ENCODE assay signal across 1 cellular context in the genomic region with DNA sequence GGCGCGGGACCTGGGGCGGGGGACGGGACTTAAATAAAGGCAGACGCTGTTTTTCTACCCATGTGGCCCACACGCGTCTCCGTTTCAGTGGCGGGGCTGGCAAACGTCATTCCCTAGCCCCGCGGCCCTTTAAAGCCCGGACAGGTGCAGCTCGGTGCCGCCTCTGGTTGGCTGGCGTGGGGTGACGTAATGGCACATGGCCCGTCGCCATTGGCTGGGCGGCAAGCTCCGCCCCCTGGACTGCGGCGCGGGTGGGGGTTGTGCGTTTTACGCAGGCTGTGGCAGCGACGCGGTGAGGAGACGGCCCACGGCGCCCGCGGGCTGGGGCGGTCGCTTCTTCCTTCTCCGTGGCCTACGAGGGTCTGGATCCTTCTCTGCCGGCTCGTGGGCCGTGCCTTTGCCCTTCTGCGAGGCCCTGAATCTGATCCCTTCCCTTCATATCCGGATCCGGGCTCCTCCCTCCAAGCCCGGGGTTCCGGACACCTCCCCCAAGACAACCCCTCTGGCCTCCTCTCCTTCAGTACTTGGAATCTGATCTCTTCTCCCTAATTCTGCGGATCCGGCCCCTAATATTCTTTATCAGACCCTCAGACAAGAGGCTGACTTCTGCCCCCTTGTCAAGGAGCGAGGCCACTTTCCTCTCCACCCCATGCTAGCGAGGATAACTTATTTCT.
A peak's percentile ranks its signal among the peaks of the same experiment; 100 is the strongest.
TF ChIP-seq lines count a peak whose summit lies in the region.

A gene with protein sequence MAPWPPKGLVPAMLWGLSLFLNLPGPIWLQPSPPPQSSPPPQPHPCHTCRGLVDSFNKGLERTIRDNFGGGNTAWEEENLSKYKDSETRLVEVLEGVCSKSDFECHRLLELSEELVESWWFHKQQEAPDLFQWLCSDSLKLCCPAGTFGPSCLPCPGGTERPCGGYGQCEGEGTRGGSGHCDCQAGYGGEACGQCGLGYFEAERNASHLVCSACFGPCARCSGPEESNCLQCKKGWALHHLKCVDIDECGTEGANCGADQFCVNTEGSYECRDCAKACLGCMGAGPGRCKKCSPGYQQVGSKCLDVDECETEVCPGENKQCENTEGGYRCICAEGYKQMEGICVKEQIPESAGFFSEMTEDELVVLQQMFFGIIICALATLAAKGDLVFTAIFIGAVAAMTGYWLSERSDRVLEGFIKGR (plus strand): TSS at position 274 of the 674 bp plus-strand sequence. CDS start 605 bp downstream, outside the sequence.

TF ChIP-seq in K562, 482 proteins besides CTCF, POLR2A, EP300 and RAD21 (continued from another document and continues in another):
- TF ChIP-seq, protein P1, sequence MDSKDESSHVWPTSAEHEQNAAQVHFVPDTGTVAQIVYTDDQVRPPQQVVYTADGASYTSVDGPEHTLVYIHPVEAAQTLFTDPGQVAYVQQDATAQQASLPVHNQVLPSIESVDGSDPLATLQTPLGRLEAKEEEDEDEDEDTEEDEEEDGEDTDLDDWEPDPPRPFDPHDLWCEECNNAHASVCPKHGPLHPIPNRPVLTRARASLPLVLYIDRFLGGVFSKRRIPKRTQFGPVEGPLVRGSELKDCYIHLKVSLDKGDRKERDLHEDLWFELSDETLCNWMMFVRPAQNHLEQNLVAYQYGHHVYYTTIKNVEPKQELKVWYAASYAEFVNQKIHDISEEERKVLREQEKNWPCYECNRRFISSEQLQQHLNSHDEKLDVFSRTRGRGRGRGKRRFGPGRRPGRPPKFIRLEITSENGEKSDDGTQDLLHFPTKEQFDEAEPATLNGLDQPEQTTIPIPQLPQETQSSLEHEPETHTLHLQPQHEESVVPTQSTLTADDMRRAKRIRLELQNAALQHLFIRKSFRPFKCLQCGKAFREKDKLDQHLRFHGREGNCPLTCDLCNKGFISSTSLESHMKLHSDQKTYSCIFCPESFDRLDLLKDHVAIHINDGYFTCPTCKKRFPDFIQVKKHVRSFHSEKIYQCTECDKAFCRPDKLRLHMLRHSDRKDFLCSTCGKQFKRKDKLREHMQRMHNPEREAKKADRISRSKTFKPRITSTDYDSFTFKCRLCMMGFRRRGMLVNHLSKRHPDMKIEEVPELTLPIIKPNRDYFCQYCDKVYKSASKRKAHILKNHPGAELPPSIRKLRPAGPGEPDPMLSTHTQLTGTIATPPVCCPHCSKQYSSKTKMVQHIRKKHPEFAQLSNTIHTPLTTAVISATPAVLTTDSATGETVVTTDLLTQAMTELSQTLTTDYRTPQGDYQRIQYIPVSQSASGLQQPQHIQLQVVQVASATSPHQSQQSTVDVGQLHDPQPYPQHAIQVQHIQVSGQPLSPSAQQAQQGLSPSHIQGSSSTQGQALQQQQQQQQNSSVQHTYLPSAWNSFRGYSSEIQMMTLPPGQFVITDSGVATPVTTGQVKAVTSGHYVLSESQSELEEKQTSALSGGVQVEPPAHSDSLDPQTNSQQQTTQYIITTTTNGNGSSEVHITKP (IDR thresholded peaks at IDR 0.05; ENCODE audit: partially characterized antibody) = peak; percentile 60
- TF ChIP-seq, protein P2, sequence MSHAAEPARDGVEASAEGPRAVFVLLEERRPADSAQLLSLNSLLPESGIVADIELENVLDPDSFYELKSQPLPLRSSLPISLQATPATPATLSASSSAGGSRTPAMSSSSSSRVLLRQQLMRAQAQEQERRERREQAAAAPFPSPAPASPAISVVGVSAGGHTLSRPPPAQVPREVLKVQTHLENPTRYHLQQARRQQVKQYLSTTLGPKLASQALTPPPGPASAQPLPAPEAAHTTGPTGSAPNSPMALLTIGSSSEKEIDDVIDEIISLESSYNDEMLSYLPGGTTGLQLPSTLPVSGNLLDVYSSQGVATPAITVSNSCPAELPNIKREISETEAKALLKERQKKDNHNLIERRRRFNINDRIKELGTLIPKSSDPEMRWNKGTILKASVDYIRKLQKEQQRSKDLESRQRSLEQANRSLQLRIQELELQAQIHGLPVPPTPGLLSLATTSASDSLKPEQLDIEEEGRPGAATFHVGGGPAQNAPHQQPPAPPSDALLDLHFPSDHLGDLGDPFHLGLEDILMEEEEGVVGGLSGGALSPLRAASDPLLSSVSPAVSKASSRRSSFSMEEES (CRISPR knock-in tag; IDR thresholded peaks at IDR 0.05) = no peak
- no peak for TF ChIP-seq GTF2A2 (tag; IDR thresholded peaks at IDR 0.05)
- TF ChIP-seq RFX7 (CRISPR knock-in tag; IDR thresholded peaks at IDR 0.05) = no peak
- TF ChIP-seq RHOXF2B (CRISPR knock-in tag; conservative IDR thresholded peaks at IDR 0.05) = no peak
- TF ChIP-seq CCAR2 (IDR thresholded peaks at IDR 0.05; ENCODE audit: low read depth, low read length) = no peak
- TF ChIP-seq NR3C1 (CRISPR knock-in tag; IDR thresholded peaks at IDR 0.05) = peak; percentile 73; the same call in 1 of the 2 replicates
- TF ChIP-seq NFE2L1 (tag; IDR thresholded peaks at IDR 0.05; ENCODE audit: borderline replicate concordance, low read depth) = no peak
- TF ChIP-seq NRF1 (conservative IDR thresholded peaks at IDR 0.05 in 1 of 2, IDR thresholded peaks at IDR 0.05 in 1 of 2) = peak; percentile 79 to 83
- no peak for TF ChIP-seq ZNF143 (CRISPR knock-in tag; IDR thresholded peaks at IDR 0.05)
- TF ChIP-seq COPS2 (conservative IDR thresholded peaks at IDR 0.05) = no peak
- TF ChIP-seq, protein P3, sequence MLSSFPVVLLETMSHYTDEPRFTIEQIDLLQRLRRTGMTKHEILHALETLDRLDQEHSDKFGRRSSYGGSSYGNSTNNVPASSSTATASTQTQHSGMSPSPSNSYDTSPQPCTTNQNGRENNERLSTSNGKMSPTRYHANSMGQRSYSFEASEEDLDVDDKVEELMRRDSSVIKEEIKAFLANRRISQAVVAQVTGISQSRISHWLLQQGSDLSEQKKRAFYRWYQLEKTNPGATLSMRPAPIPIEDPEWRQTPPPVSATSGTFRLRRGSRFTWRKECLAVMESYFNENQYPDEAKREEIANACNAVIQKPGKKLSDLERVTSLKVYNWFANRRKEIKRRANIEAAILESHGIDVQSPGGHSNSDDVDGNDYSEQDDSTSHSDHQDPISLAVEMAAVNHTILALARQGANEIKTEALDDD (IDR thresholded peaks at IDR 0.05) = no peak
- no peak for TF ChIP-seq DMBX1 (CRISPR knock-in tag; IDR thresholded peaks at IDR 0.05; ENCODE audit: borderline replicate concordance)
- TF ChIP-seq SREBF2 (CRISPR knock-in tag; IDR thresholded peaks at IDR 0.05) = no peak
- peak; percentile 15 for TF ChIP-seq RBM22 (IDR thresholded peaks at IDR 0.05; ENCODE audit: low read depth, low read length, poor library complexity, severe bottlenecking)
- TF ChIP-seq KLF16 (IDR thresholded peaks at IDR 0.05) = no peak
- TF ChIP-seq ZC3H4 (CRISPR knock-in tag; IDR thresholded peaks at IDR 0.05; ENCODE audit: borderline replicate concordance) = no peak
- no peak; the same call in 1 of the 2 replicates for TF ChIP-seq ZNF263 (CRISPR knock-in tag; IDR thresholded peaks at IDR 0.05; ENCODE audit: borderline replicate concordance)
- TF ChIP-seq GABPA (tag; conservative IDR thresholded peaks at IDR 0.05; ENCODE audit: low read depth) = peak; percentile 76
- no peak for TF ChIP-seq SAFB2 (IDR thresholded peaks at IDR 0.05; ENCODE audit: borderline replicate concordance, low read depth, low read length, severe bottlenecking)
- TF ChIP-seq, protein P4, sequence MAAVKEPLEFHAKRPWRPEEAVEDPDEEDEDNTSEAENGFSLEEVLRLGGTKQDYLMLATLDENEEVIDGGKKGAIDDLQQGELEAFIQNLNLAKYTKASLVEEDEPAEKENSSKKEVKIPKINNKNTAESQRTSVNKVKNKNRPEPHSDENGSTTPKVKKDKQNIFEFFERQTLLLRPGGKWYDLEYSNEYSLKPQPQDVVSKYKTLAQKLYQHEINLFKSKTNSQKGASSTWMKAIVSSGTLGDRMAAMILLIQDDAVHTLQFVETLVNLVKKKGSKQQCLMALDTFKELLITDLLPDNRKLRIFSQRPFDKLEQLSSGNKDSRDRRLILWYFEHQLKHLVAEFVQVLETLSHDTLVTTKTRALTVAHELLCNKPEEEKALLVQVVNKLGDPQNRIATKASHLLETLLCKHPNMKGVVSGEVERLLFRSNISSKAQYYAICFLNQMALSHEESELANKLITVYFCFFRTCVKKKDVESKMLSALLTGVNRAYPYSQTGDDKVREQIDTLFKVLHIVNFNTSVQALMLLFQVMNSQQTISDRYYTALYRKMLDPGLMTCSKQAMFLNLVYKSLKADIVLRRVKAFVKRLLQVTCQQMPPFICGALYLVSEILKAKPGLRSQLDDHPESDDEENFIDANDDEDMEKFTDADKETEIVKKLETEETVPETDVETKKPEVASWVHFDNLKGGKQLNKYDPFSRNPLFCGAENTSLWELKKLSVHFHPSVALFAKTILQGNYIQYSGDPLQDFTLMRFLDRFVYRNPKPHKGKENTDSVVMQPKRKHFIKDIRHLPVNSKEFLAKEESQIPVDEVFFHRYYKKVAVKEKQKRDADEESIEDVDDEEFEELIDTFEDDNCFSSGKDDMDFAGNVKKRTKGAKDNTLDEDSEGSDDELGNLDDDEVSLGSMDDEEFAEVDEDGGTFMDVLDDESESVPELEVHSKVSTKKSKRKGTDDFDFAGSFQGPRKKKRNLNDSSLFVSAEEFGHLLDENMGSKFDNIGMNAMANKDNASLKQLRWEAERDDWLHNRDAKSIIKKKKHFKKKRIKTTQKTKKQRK (IDR thresholded peaks at IDR 0.05; ENCODE audit: borderline replicate concordance, low read depth, low read length) = no peak
- TF ChIP-seq, protein P5, sequence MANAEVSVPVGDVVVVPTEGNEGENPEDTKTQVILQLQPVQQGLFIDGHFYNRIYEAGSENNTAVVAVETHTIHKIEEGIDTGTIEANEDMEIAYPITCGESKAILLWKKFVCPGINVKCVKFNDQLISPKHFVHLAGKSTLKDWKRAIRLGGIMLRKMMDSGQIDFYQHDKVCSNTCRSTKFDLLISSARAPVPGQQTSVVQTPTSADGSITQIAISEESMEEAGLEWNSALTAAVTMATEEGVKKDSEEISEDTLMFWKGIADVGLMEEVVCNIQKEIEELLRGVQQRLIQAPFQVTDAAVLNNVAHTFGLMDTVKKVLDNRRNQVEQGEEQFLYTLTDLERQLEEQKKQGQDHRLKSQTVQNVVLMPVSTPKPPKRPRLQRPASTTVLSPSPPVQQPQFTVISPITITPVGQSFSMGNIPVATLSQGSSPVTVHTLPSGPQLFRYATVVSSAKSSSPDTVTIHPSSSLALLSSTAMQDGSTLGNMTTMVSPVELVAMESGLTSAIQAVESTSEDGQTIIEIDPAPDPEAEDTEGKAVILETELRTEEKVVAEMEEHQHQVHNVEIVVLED (CRISPR knock-in tag; IDR thresholded peaks at IDR 0.05) = peak; percentile 90
- TF ChIP-seq, protein P6, sequence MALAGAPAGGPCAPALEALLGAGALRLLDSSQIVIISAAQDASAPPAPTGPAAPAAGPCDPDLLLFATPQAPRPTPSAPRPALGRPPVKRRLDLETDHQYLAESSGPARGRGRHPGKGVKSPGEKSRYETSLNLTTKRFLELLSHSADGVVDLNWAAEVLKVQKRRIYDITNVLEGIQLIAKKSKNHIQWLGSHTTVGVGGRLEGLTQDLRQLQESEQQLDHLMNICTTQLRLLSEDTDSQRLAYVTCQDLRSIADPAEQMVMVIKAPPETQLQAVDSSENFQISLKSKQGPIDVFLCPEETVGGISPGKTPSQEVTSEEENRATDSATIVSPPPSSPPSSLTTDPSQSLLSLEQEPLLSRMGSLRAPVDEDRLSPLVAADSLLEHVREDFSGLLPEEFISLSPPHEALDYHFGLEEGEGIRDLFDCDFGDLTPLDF (CRISPR knock-in tag; IDR thresholded peaks at IDR 0.05) = no peak; the same call in 1 of the 2 replicates
- no peak for TF ChIP-seq SREBF1 (IDR thresholded peaks at IDR 0.05; ENCODE audit: borderline replicate concordance, low read depth, low read length)
- no peak for TF ChIP-seq SIN3B (IDR thresholded peaks at IDR 0.05; ENCODE audit: low read depth)
- peak; percentile 87 for TF ChIP-seq ETV1 (tag; conservative IDR thresholded peaks at IDR 0.05; ENCODE audit: low read depth)
- TF ChIP-seq HNRNPLL (IDR thresholded peaks at IDR 0.05; ENCODE audit: low read depth, low read length, poor library complexity, severe bottlenecking) = peak; percentile 59
- TF ChIP-seq, protein P7, sequence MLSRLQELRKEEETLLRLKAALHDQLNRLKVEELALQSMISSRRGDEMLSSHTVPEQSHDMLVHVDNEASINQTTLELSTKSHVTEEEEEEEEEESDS (CRISPR knock-in tag; IDR thresholded peaks at IDR 0.05) = no peak
- no peak for TF ChIP-seq RBM34 (IDR thresholded peaks at IDR 0.05; ENCODE audit: borderline replicate concordance, insufficient read depth, low read length)
- peak; percentile 75; the same call in 1 of the 2 replicates for TF ChIP-seq RB1 (IDR thresholded peaks at IDR 0.05; ENCODE audit: low read depth)
- peak; percentile 81 for TF ChIP-seq JUND (IDR thresholded peaks at IDR 0.05; ENCODE audit: borderline replicate concordance, low read depth, low read length)
- TF ChIP-seq JUND (tag; IDR thresholded peaks at IDR 0.05; ENCODE audit: borderline replicate concordance, low read depth, low read length) = peak; percentile 51; the same call in 1 of the 3 replicates
- TF ChIP-seq ZNF124 (CRISPR knock-in tag; IDR thresholded peaks at IDR 0.05) = no peak
- TF ChIP-seq FIP1L1 (IDR thresholded peaks at IDR 0.05; ENCODE audit: low read depth, low read length, poor library complexity, severe bottlenecking) = no peak
- TF ChIP-seq ADNP (tag; IDR thresholded peaks at IDR 0.05) = no peak
- no peak for TF ChIP-seq ZSCAN29 (IDR thresholded peaks at IDR 0.05)
- TF ChIP-seq HNRNPUL1 (IDR thresholded peaks at IDR 0.05; ENCODE audit: low read length) = no peak
- no peak for TF ChIP-seq PCBP2 (IDR thresholded peaks at IDR 0.05; ENCODE audit: low read depth, low read length, poor library complexity, severe bottlenecking)
- no peak for TF ChIP-seq MCM7 (IDR thresholded peaks at IDR 0.05)
- TF ChIP-seq, protein P8, sequence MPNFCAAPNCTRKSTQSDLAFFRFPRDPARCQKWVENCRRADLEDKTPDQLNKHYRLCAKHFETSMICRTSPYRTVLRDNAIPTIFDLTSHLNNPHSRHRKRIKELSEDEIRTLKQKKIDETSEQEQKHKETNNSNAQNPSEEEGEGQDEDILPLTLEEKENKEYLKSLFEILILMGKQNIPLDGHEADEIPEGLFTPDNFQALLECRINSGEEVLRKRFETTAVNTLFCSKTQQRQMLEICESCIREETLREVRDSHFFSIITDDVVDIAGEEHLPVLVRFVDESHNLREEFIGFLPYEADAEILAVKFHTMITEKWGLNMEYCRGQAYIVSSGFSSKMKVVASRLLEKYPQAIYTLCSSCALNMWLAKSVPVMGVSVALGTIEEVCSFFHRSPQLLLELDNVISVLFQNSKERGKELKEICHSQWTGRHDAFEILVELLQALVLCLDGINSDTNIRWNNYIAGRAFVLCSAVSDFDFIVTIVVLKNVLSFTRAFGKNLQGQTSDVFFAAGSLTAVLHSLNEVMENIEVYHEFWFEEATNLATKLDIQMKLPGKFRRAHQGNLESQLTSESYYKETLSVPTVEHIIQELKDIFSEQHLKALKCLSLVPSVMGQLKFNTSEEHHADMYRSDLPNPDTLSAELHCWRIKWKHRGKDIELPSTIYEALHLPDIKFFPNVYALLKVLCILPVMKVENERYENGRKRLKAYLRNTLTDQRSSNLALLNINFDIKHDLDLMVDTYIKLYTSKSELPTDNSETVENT (CRISPR knock-in tag; IDR thresholded peaks at IDR 0.05) = peak; percentile 88
- TF ChIP-seq XRCC4 (IDR thresholded peaks at IDR 0.05; ENCODE audit: extremely low read depth, insufficient read depth, insufficient read length) = no peak
- no peak for TF ChIP-seq ZNF23 (CRISPR knock-in tag; IDR thresholded peaks at IDR 0.05)
- no peak for TF ChIP-seq TCFL5 (CRISPR knock-in tag; conservative IDR thresholded peaks at IDR 0.05)
- TF ChIP-seq ZNF75A (CRISPR knock-in tag; IDR thresholded peaks at IDR 0.05) = no peak
- no peak for TF ChIP-seq ZBTB8A (IDR thresholded peaks at IDR 0.05; ENCODE audit: partially characterized antibody)
- no peak for TF ChIP-seq SIRT6 (IDR thresholded peaks at IDR 0.05; ENCODE audit: low read depth, low read length)
- TF ChIP-seq RNF2 (IDR thresholded peaks at IDR 0.05) = peak; percentile 47; the same call in 1 of the 2 replicates
- TF ChIP-seq ZSCAN32 (CRISPR knock-in tag; IDR thresholded peaks at IDR 0.05) = no peak
- no peak for TF ChIP-seq SPI1 (IDR thresholded peaks at IDR 0.05; ENCODE audit: borderline replicate concordance, low read depth, low read length)
- no peak for TF ChIP-seq MCM5 (IDR thresholded peaks at IDR 0.05; ENCODE audit: low read depth)
